16 cellular contexts compared by ENCODE assay signal in genomic region chrX:78357342-78358055, GRCh38. TPM values are rescaled to one million over a fixed set of nuclear protein-coding genes. Genes with fewer than 3 reads are reported as not detected.
A peak's percentile ranks its signal among the peaks of the same experiment; 100 is the strongest.
DNase-seq lines count a peak whose midpoint lies in the region; ATAC-seq and TF ChIP-seq lines count a peak whose summit lies in the region.
"Had no signal": no experiment of that assay in that cellular context is flagged by ENCODE, and none has a peak within 500 bp of the region (broad histone marks: within the 10 kb centered on the region; RNA-seq: fewer than 3 reads in every experiment).

No MANE protein-coding gene starts in this region.

- H3K4ac ChIP-seq in trophoblast cell (ENCODE audit: low read depth, low read length): no peak overlapping the region

- no peak overlapping the region for H3K23ac ChIP-seq in trophoblast cell (ENCODE audit: low read length)

- H2BK12ac ChIP-seq in trophoblast cell (ENCODE audit: low read length): no peak overlapping the region

- H3K9me2 ChIP-seq in GM23338 (ENCODE audit: insufficient read depth): no peaks in the 10 kb centered on the region

- H3K79me2 ChIP-seq in GM23338 (replicated peaks; ENCODE audit: insufficient read depth): no peaks in the 10 kb centered on the region
- no peaks in the 10 kb centered on the region for H3K79me2 ChIP-seq in trophoblast cell (ENCODE audit: control insufficient read depth, insufficient read depth, low read length, poor library complexity)

- no peak overlapping the region for H3K9ac ChIP-seq in trophoblast cell (ENCODE audit: low read length)

- no peaks in the 10 kb centered on the region for H3K36me3 Mint-ChIP-seq in GM23338 (ENCODE audit: low read depth)
- H3K36me3 Mint-ChIP-seq: CD8-positive, alpha-beta T cell had no signal

- H3F3A ChIP-seq in GM23338 (replicated peaks; ENCODE audit: low read depth): no peaks in the 10 kb centered on the region

- H3K79me1 ChIP-seq in trophoblast cell (ENCODE audit: low read length): no peaks in the 10 kb centered on the region

- no peak overlapping the region for H2BK5ac ChIP-seq in trophoblast cell (ENCODE audit: low read depth, low read length, poor library complexity)

- H4K12ac ChIP-seq in trophoblast cell (ENCODE audit: low read depth, low read length): no peak overlapping the region

- H3K4me1 ChIP-seq in GM23338 (ENCODE audit: insufficient read depth) (no peaks in the 10 kb centered on the region), trophoblast cell (ENCODE audit: control insufficient read depth in 1 of 2, insufficient read depth in 2 of 2, low read length in 2 of 2) (peaks cover 4 to 6% of the 10 kb centered on the region in 2 experiments)
- H3K4me1 ChIP-seq: BE2C, HAP-1 had no signal

- no peak overlapping the region for H3K4me2 ChIP-seq in GM23338
- no peak overlapping the region for H3K4me2 ChIP-seq in trophoblast cell (ENCODE audit: low read length)
- H3K4me2 ChIP-seq: PC-9 had no signal

- H3K27me3 Mint-ChIP-seq in GM23338 (ENCODE audit: insufficient read depth, low read depth, poor library complexity): peaks cover 2% of the 10 kb centered on the region

- H3K4me3 Mint-ChIP-seq in GM23338: no peak overlapping the region
- H3K4me3 Mint-ChIP-seq: CD8-positive, alpha-beta T cell had no signal

- H3K9me3 ChIP-seq in trophoblast cell (ENCODE audit: insufficient read depth, low read depth, low read length): no peaks in the 10 kb centered on the region
- H3K9me3 ChIP-seq: BE2C, HAP-1 had no signal

- H2BK120ac ChIP-seq in trophoblast cell (ENCODE audit: insufficient read depth, low read length, poor library complexity): no peak overlapping the region

- no peak overlapping the region for H4K8ac ChIP-seq in trophoblast cell (ENCODE audit: low read depth, low read length)

- ATAC-seq in GM23338: no peak
- ATAC-seq in GM18868 (IDR thresholded peaks at IDR 0.05; ENCODE audit: unreplicated experiment): no peak
- no peak for ATAC-seq in GM21825 (IDR thresholded peaks at IDR 0.05; ENCODE audit: unreplicated experiment)
- ATAC-seq: CD8-positive, alpha-beta T cell had no signal

- H2AFZ ChIP-seq in GM23338: no peak overlapping the region
- H2AFZ ChIP-seq in trophoblast cell (ENCODE audit: insufficient read depth, low read length, poor library complexity): no peak overlapping the region
- H2AFZ ChIP-seq: PC-9 had no signal

- H3K36me3 ChIP-seq in GM23338 (ENCODE audit: insufficient read depth): no peaks in the 10 kb centered on the region
- no peaks in the 10 kb centered on the region for H3K36me3 ChIP-seq in trophoblast cell (ENCODE audit: control insufficient read depth in 1 of 2, insufficient read depth in 2 of 2, low read length in 2 of 2)
- H3K36me3 ChIP-seq: BE2C, HAP-1 had no signal

- H4K20me1 ChIP-seq in GM23338 (replicated peaks; ENCODE audit: insufficient read depth): no peaks in the 10 kb centered on the region

- no peaks in the 10 kb centered on the region for H3K4me1 Mint-ChIP-seq in GM23338

- no peak overlapping the region for H2AK5ac ChIP-seq in trophoblast cell (ENCODE audit: low read length)

- H3K14ac ChIP-seq in trophoblast cell (ENCODE audit: low read length): no peak overlapping the region

- no peak overlapping the region for H3K27ac Mint-ChIP-seq in GM23338
- H3K27ac Mint-ChIP-seq: CD8-positive, alpha-beta T cell had no signal

- H3K4me3 ChIP-seq in GM23338: no peak overlapping the region
- no peak overlapping the region for H3K4me3 ChIP-seq in epithelial cell of esophagus (ENCODE audit: low read length)
- no peak overlapping the region for H3K4me3 ChIP-seq in trophoblast cell (ENCODE audit: low read depth, low read length)
- H3K4me3 ChIP-seq: HAP-1, PC-9 had no signal

- WGBS in trophoblast cell (ENCODE audit: extremely low coverage, insufficient coverage, insufficient read length): no CpG with 5 or more reads among the region's 4 CpGs

- H3K27ac ChIP-seq in C4-2B (no peak overlapping the region), GM23338 (ENCODE audit: low read depth) (no peak overlapping the region), trophoblast cell (ENCODE audit: low read depth, low read length) (no peak overlapping the region)
- H3K27ac ChIP-seq: PC-9 had no signal

- H3K18ac ChIP-seq in trophoblast cell (ENCODE audit: low read length): no peak overlapping the region

- H3K27me3 ChIP-seq in GM23338 (ENCODE audit: insufficient read depth) (no peaks in the 10 kb centered on the region), trophoblast cell (ENCODE audit: insufficient read depth, low read length) (no peaks in the 10 kb centered on the region)
- H3K27me3 ChIP-seq: BE2C had no signal

- TF ChIP-seq CTCF in C4-2B (conservative IDR thresholded peaks at IDR 0.05) (0 out of 2 replicates have a peak, but pooled peaks have one; percentile 10), GM23338 (conservative IDR thresholded peaks at IDR 0.05; ENCODE audit: low read depth in 2 of 2) (no peak), epithelial cell of esophagus (IDR thresholded peaks at IDR 0.05; ENCODE audit: insufficient read depth, low read depth, low read length, missing control alignments) (peak; percentile 44)

- H4K91ac ChIP-seq in trophoblast cell (ENCODE audit: low read depth, low read length): no peak overlapping the region

- no peaks in the 10 kb centered on the region; the same call in 2 of the 3 replicates for H3K9me3 Mint-ChIP-seq in GM23338

- peak; percentile 0 for DNase-seq in GM23338 (ENCODE audit: low spot score)
- DNase-seq in epithelial cell of esophagus (ENCODE audit: low read depth): peak; percentile 88
- DNase-seq in trophoblast cell: peak; percentile 79 to 84
- no peak for DNase-seq in NOMO-1 treated with dmso at 0.1 percent for 144 hours (lab: John Stamatoyannopoulos, UW; ENCODE audit: unreplicated experiment)
- DNase-seq: BE2C; CD8-positive, alpha-beta T cell; NCI-H1436 treated with DMSO at 0.1 percent for 48 hours; NCI-H226; NCI-H526 treated with DMSO at 0.1 percent for 48 hours; PC-9 had no signal

TF ChIP-seq in GM23338, 12 proteins besides CTCF, POLR2A, EP300 and RAD21 (continues in another document):
- no peak for TF ChIP-seq ETS1 (IDR thresholded peaks at IDR 0.05)
- TF ChIP-seq POLR2AphosphoS5 (IDR thresholded peaks at IDR 0.05; ENCODE audit: low read depth): no peak
- no peak for TF ChIP-seq ZNF114 (CRISPR knock-in tag; IDR thresholded peaks at IDR 0.05)
- no peak for TF ChIP-seq EZH2 (IDR thresholded peaks at IDR 0.05; ENCODE audit: low read depth, unreplicated experiment)

RNA-seq across cellular contexts. Expression of gene CYSLTR1, which starts 30.1 kb away (rescaled TPM):
- not detected in 2 replicates for total RNA-seq in GM23338 (2014; rRNA removed; shearing (Covaris generic))
- polyA plus RNA-seq in GM23338 (2016; fragmentation: Nextera tagmentation; extraction: Ambion mirVana): not detected in 2 replicates
- 0.01 TPM in 1 of 2 replicates, not detected in the other for polyA plus RNA-seq in trophoblast cell (2013)
- total RNA-seq: HT1080, PC-9 had no signal
- polyA plus RNA-seq: AG04450 had no signal

Comparison
In these comparisons a context has a peak if more than half of its experiments do, and no peak if none do; other contexts are left out.
1. CTCF ChIP-seq: peak in C4-2B (single experiment) and epithelial cell of esophagus (single experiment); none in GM23338 (0 of 2).